ENCODE assay signal across 9 cellular contexts in the genomic region with DNA sequence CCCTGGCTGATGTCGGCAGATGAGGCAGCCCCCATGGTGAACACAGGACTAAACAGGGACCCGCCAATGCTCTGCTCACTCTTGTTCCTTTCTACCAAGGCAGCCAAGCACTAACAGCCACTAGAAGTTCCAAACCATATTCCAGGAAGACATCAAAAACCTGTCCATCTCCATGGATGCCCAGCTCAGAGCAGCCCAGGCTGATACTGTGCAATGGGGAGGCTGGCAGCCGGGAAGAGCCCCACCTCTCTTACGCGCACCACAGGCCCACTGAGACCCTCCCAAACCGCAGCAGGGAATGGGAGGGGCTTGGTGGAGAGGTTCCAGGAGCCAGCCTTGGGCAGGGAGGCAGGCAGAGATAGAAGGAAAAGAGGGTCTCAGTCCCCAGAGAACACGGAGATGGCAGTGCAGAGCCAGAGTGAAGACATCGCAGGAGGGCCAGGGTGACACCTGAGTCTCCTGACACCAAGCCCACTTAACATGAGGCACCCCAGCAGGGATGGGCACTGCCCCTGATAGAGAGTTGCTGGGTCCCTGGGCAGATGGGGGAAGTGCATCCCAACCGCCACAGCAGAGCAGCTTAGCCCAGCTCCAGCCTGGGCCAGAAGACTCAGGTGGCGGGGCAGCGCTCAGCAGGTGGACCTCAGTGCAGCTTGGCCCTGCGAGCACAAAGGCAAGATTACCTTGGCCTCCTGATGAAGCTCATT. TPM values are rescaled to one million over a fixed set of nuclear protein-coding genes. Genes with fewer than 3 reads are reported as not detected.
DNase-seq lines count a peak whose midpoint lies in the region; ATAC-seq, FAIRE-seq and TF ChIP-seq lines count a peak whose summit lies in the region.
"Had no signal": no experiment of that assay in that cellular context is flagged by ENCODE, and none has a peak within 500 bp of the region (broad histone marks: within the 10 kb centered on the region; RNA-seq: fewer than 3 reads in every experiment).

No MANE protein-coding gene starts in this region.

- no peak overlapping the region for H2BK120ac ChIP-seq in H1 (replicated peaks; ENCODE audit: low read depth, low read length)

- CTCF ChIA-PET in H1 (lab: Charles Lee; ENCODE audit: partially characterized antibody) = interaction anchor here (0.6 to 2.7 kb wide), 5 partner anchors 9 to 136 kb away, joined by 3 to 17 read pairs (median 4); no protein-coding TSS in a partner anchor

- peaks cover 15% of the 10 kb centered on the region; the same call in 1 of the 2 replicates for H3K23me2 ChIP-seq in H1 (ENCODE audit: low read depth, low read length)

- no peak for TF ChIP-seq RAD21 in H1 (IDR thresholded peaks at IDR 0.05 in 1 of 2, conservative IDR thresholded peaks at IDR 0.05 in 1 of 2; ENCODE audit: low read depth in 2 of 2, low read length in 2 of 2)

- peaks cover 65 to 76% of the 10 kb centered on the region in 2 experiments for H3K79me2 ChIP-seq in H1 (ENCODE audit: control insufficient read depth in 1 of 2, insufficient read depth in 2 of 2, low read length in 2 of 2)
- H3K79me2 ChIP-seq in Karpas-422 (ENCODE audit: low read length) = no peaks in the 10 kb centered on the region

- no peak for TF ChIP-seq CTCF in H1 (IDR thresholded peaks at IDR 0.05; ENCODE audit: control extremely low read depth in 1 of 3, insufficient read depth in 1 of 3, low read depth in 1 of 3, low read length in 3 of 3)
- no peak for TF ChIP-seq CTCF in uterus (IDR thresholded peaks at IDR 0.05)

- H4K20me1 ChIP-seq in H1 (replicated peaks in 1 of 2; ENCODE audit: control insufficient read depth in 1 of 2, insufficient read depth in 2 of 2, low read length in 2 of 2) (peaks cover 52 to 68% of the 10 kb centered on the region in 2 experiments), Karpas-422 (ENCODE audit: insufficient read depth, low read depth, low read length) (peaks cover 57% of the 10 kb centered on the region)

- no peak for TF ChIP-seq EP300 in H1 (IDR thresholded peaks at IDR 0.05; ENCODE audit: borderline replicate concordance in 1 of 2, low read depth in 2 of 2, low read length in 2 of 2)

- H3K9ac ChIP-seq in H1 (replicated peaks in 1 of 4; ENCODE audit: extremely low read depth in 1 of 4, low read depth in 3 of 4, low read length in 3 of 4) (no peak overlapping the region), Karpas-422 (ENCODE audit: low read length) (no peak overlapping the region)

- no peak overlapping the region for H2BK20ac ChIP-seq in H1 (ENCODE audit: low read length)

- H3K56ac ChIP-seq in H1 (replicated peaks; ENCODE audit: insufficient read length, low read depth, low read length) = no peak overlapping the region

- intact Hi-C loops in uterus (cut with DNase I; ENCODE audit: low total_unique reads) = no loop called here

- DNase-seq in D341Med (ENCODE audit: low spot score) (peak; percentile 7), NCI-H146 (lab: John Stamatoyannopoulos, UW) (peak; percentile 76), H1 (ENCODE audit: low read depth in 1 of 2, low spot score in 2 of 2) (no peak), uterus (no peak), Karpas-422 (no peak), NCI-H1436 (lab: John Stamatoyannopoulos, UW) (no peak)

- no peak overlapping the region for H3K4ac ChIP-seq in H1 (replicated peaks; ENCODE audit: insufficient read length, low read depth, low read length)

- TF ChIP-seq POLR2A in H1 (IDR thresholded peaks at IDR 0.05; ENCODE audit: control extremely low read depth in 1 of 2, low read depth in 2 of 2, low read length in 2 of 2) (no peak), uterus (IDR thresholded peaks at IDR 0.05) (no peak)

- POLR2A ChIA-PET in H1 (lab: Charles Lee; ENCODE audit: partially characterized antibody) = interaction anchor here (2.2 kb wide), 1 partner anchor 26 kb away, joined by 8 read pairs; no protein-coding TSS in a partner anchor

- no peak overlapping the region for H2AK5ac ChIP-seq in H1 (ENCODE audit: low read depth, low read length)

- H3K27ac ChIP-seq in H1 (ENCODE audit: low read depth, low read length) = no peak overlapping the region
- H3K27ac ChIP-seq in uterus = no peak overlapping the region
- H3K27ac ChIP-seq in Karpas-422 (ENCODE audit: low read length) = no peak overlapping the region
- H3K27ac ChIP-seq: ascending aorta had no signal

- peak overlapping the region in 1 of 4 experiments; percentile 89; a peak in 2 of 8 replicates for H3K4me3 ChIP-seq in H1 (ENCODE audit: extremely low read depth in 1 of 4, insufficient read depth in 2 of 4, low read depth in 3 of 4, low read length in 4 of 4)
- peak overlapping the region; percentile 98 for H3K4me3 ChIP-seq in neuron (ENCODE audit: low read length)
- H3K4me3 ChIP-seq in uterus = no peak overlapping the region
- H3K4me3 ChIP-seq in Karpas-422 (ENCODE audit: low read length) = no peak overlapping the region

- H2BK5ac ChIP-seq in H1 (ENCODE audit: low read depth, low read length) = no peak overlapping the region

- no peak overlapping the region for H4K5ac ChIP-seq in H1 (ENCODE audit: insufficient read length, low read depth, low read length)

- no peak overlapping the region for H3K23ac ChIP-seq in H1 (ENCODE audit: insufficient read length)

- peaks cover 0 to 11% (median 0%) of the 10 kb centered on the region in 4 experiments; a peak in 2 of 8 replicates for H3K36me3 ChIP-seq in H1 (ENCODE audit: control insufficient read depth in 2 of 4, insufficient read depth in 4 of 4, low read length in 3 of 4)
- H3K36me3 ChIP-seq in neuron (ENCODE audit: insufficient read depth, low read length) = peaks cover 44% of the 10 kb centered on the region
- no peaks in the 10 kb centered on the region for H3K36me3 ChIP-seq in uterus
- H3K36me3 ChIP-seq in Karpas-422 (ENCODE audit: insufficient read depth, low read length) = no peaks in the 10 kb centered on the region
- H3K36me3 ChIP-seq: ascending aorta had no signal

- peaks cover 0 to 10% (median 7%) of the 10 kb centered on the region in 4 experiments; a peak in 4 of 7 replicates for H3K27me3 ChIP-seq in H1 (replicated peaks in 1 of 4; ENCODE audit: control insufficient read depth in 3 of 4, extremely low read depth in 1 of 4, insufficient read depth in 3 of 4, low read length in 3 of 4)
- H3K27me3 ChIP-seq in neuron (ENCODE audit: insufficient read depth, low read length) = no peaks in the 10 kb centered on the region
- H3K27me3 ChIP-seq in uterus = no peaks in the 10 kb centered on the region
- no peaks in the 10 kb centered on the region for H3K27me3 ChIP-seq in Karpas-422 (ENCODE audit: low read length)
- H3K27me3 ChIP-seq: ascending aorta had no signal

- no peak overlapping the region for H4K91ac ChIP-seq in H1 (replicated peaks; ENCODE audit: insufficient read length, low read length)

- no peaks in the 10 kb centered on the region for H3K9me3 ChIP-seq in H1 (ENCODE audit: insufficient read depth in 2 of 2, low read depth in 1 of 2, low read length in 1 of 2)
- no peaks in the 10 kb centered on the region for H3K9me3 ChIP-seq in neuron (ENCODE audit: low read length)
- no peaks in the 10 kb centered on the region for H3K9me3 ChIP-seq in uterus
- no peaks in the 10 kb centered on the region for H3K9me3 ChIP-seq in Karpas-422 (ENCODE audit: low read length)
- H3K9me3 ChIP-seq: ascending aorta had no signal

- no peak overlapping the region for H2BK15ac ChIP-seq in H1 (ENCODE audit: low read length)

- no peak overlapping the region for H2AFZ ChIP-seq in H1 (ENCODE audit: low read length)
- H2AFZ ChIP-seq in neuron (ENCODE audit: low read depth, low read length) = no peak overlapping the region
- H2AFZ ChIP-seq in Karpas-422 (ENCODE audit: low read length) = no peak overlapping the region

- no peak overlapping the region for H3K14ac ChIP-seq in H1 (ENCODE audit: insufficient read length)

- no peaks in the 10 kb centered on the region for H3K9me2 ChIP-seq in Karpas-422 (replicated peaks; ENCODE audit: insufficient read depth, low read length)

- WGBS in H1 (ENCODE audit: extremely low coverage in 1 of 2, insufficient coverage in 1 of 2, insufficient read length in 1 of 2, insufficient replicate concordance in 2 of 2, low coverage in 1 of 2, low lambda C conversion rate in 2 of 2, missing lambda C conversion rate in 1 of 2), 2 experiments = 76% methylated on average over 12 of the region's 12 CpGs; no CpG with 5 or more reads in 1 of the 2 experiments

- H3K4me2 ChIP-seq in H1 (ENCODE audit: insufficient read depth in 1 of 2, low read depth in 2 of 2, low read length in 2 of 2) (peak overlapping the region; percentile 83 to 95; a peak in 3 of 4 replicates), Karpas-422 (ENCODE audit: low read depth, low read length, poor library complexity, severe bottlenecking) (no peak overlapping the region)

- no peak for ATAC-seq in GM19467 (IDR thresholded peaks at IDR 0.05; ENCODE audit: unreplicated experiment)

- H2BK12ac ChIP-seq in H1 (ENCODE audit: low read depth, low read length) = no peak overlapping the region

- H3K4me1 ChIP-seq in H1 (replicated peaks in 1 of 4; ENCODE audit: control insufficient read depth in 3 of 4, insufficient read depth in 4 of 4, low read length in 3 of 4) (peaks cover 4 to 38% (median 23%) of the 10 kb centered on the region in 4 experiments), neuron (ENCODE audit: insufficient read depth, low read length) (peaks cover 49% of the 10 kb centered on the region), uterus (peaks cover 0 to 4% of the 10 kb centered on the region in 2 donors), Karpas-422 (ENCODE audit: low read length) (peaks cover 15% of the 10 kb centered on the region)

- H4K8ac ChIP-seq in H1 (ENCODE audit: extremely low read depth, insufficient read depth, low read length) = no peak overlapping the region; the same call in 1 of the 2 replicates

- no peak overlapping the region for H3K18ac ChIP-seq in H1 (ENCODE audit: extremely low read depth, low read length)

- no peak for FAIRE-seq in H1 (lab: Jason Lieb, UNC)

- peaks cover 50% of the 10 kb centered on the region for H3K79me1 ChIP-seq in H1 (ENCODE audit: low read depth, low read length)

TF ChIP-seq in H1, 55 proteins besides CTCF, POLR2A, EP300 and RAD21:
- no peak for TF ChIP-seq SRF (IDR thresholded peaks at IDR 0.05; ENCODE audit: low read depth, low read length)

RNA-seq across cellular contexts. Expression of a gene that starts 3.4 kb away (rescaled TPM):
- 72.8 and 74.6 TPM in 2 replicates for total RNA-seq in H1 (2021; fragmentation: NEBNext Ultra II Directional; extraction: Animal tissue kit (Norgen Biotek cat#: 25700))
- 37.4 and 61.3 TPM in 2 replicates for polyA plus RNA-seq in H1 (2011; rRNA removed)
- polyA plus RNA-seq in H1 (2011; cell fraction: cytosol; rRNA removed) = 37.9 TPM
- polyA plus RNA-seq in H1 (2011; cell fraction: nucleus; rRNA removed) = 51.0 TPM
- polyA plus RNA-seq in H1 (2012, experiment 1 of 2) = 44.2 to 60.1 TPM (median 56.3 TPM) in 4 replicates
- polyA plus RNA-seq in H1 (2012, experiment 2 of 2) = 57.3 TPM
- polyA plus RNA-seq in H1 (2013, experiment 1 of 2) = 41.0 TPM
- polyA plus RNA-seq in H1 (2013, experiment 2 of 2) = 45.1 TPM
- 26.9 and 34.9 TPM in 2 replicates for polyA minus RNA-seq in H1 (2011; rRNA and poly(A)+ RNA removed)
- 49.1 TPM for polyA minus RNA-seq in H1 (2011; cell fraction: cytosol; rRNA and poly(A)+ RNA removed)
- 74.6 TPM for polyA minus RNA-seq in H1 (2011; cell fraction: nucleus; rRNA and poly(A)+ RNA removed)
- 100 to 1,000 TPM in 1 of 4 donors, 10 to 100 TPM in 3; 22.7 to 198 (median 37.4) TPM for total RNA-seq in uterus
- total RNA-seq in Karpas-422 (2014; rRNA removed; shearing (Covaris generic); ENCODE audit: low replicate concordance) = 3.3 and 5.9 TPM in 2 replicates

Comparison
In these comparisons a context has a peak if more than half of its experiments do, and no peak if none do; other contexts are left out.
1. DNase-seq: peak in D341Med (single experiment) and NCI-H146 (single experiment); none in H1 (0 of 2), uterus (0 of 2), Karpas-422 (single experiment) and NCI-H1436 (single experiment).